14 cellular contexts compared by ENCODE assay signal in genomic region chr4:171814545-171814944, GRCh38. TPM values are rescaled to one million over a fixed set of nuclear protein-coding genes. Genes with fewer than 3 reads are reported as not detected.
DNase-seq lines count a peak whose midpoint lies in the region; ATAC-seq and TF ChIP-seq lines count a peak whose summit lies in the region.
"Had no signal": no experiment of that assay in that cellular context is flagged by ENCODE, and none has a peak within 500 bp of the region (broad histone marks: within the 10 kb centered on the region; RNA-seq: fewer than 3 reads in every experiment).

No MANE protein-coding gene starts in this region.

- peaks cover 12% of the 10 kb centered on the region; the same call in 1 of the 2 replicates for H3K4me1 ChIP-seq in HUES48 (ENCODE audit: control insufficient read depth, insufficient read depth, low read length)
- H3K4me1 ChIP-seq in smooth muscle cell (ENCODE audit: low read depth) = peaks cover 19% of the 10 kb centered on the region
- H3K4me1 ChIP-seq in CD8-positive, alpha-beta T cell (ENCODE audit: insufficient read depth, low read length) = no peaks in the 10 kb centered on the region
- H3K4me1 ChIP-seq in trophoblast cell (ENCODE audit: control insufficient read depth in 1 of 2, insufficient read depth in 2 of 2, low read length in 2 of 2) = peaks cover 7 to 9% of the 10 kb centered on the region in 2 experiments
- H3K4me1 ChIP-seq: BLaER1 had no signal

- H3K9me3 Mint-ChIP-seq in brain (no peaks in the 10 kb centered on the region), mesothelial cell of epicardium (no peaks in the 10 kb centered on the region)
- H3K9me3 Mint-ChIP-seq in CD8-positive, alpha-beta T cell = peaks cover 2% of the 10 kb centered on the region

- H2BK12ac ChIP-seq in trophoblast cell (ENCODE audit: low read length) = no peak overlapping the region

- H2AFZ ChIP-seq in smooth muscle cell (ENCODE audit: low read depth) (no peak overlapping the region), trophoblast cell (ENCODE audit: insufficient read depth, low read length, poor library complexity) (no peak overlapping the region)

- H3K4me3 ChIP-seq in HUES48 (ENCODE audit: low read depth, low read length) (peak overlapping the region; percentile 77; the same call in 1 of the 2 replicates), smooth muscle cell (peak overlapping the region; percentile 68), trophoblast cell (ENCODE audit: low read depth, low read length) (no peak overlapping the region)
- no peak overlapping the region for H3K4me3 ChIP-seq in CD8-positive, alpha-beta T cell (ENCODE audit: low read depth, low read length)
- H3K4me3 ChIP-seq: BLaER1, K562 had no signal

- no peak overlapping the region for H3K4ac ChIP-seq in trophoblast cell (ENCODE audit: low read depth, low read length)

- H3K14ac ChIP-seq in trophoblast cell (ENCODE audit: low read length) = no peak overlapping the region

- H3K23ac ChIP-seq in trophoblast cell (ENCODE audit: low read length) = no peak overlapping the region

- no peak overlapping the region for H3K18ac ChIP-seq in trophoblast cell (ENCODE audit: low read length)

- H3K4me2 ChIP-seq in smooth muscle cell (peak overlapping the region; percentile 99), trophoblast cell (ENCODE audit: low read length) (no peak overlapping the region)
- H3K4me2 ChIP-seq: BLaER1 had no signal

- H3K79me2 ChIP-seq in smooth muscle cell (ENCODE audit: low read depth) (no peaks in the 10 kb centered on the region), trophoblast cell (ENCODE audit: control insufficient read depth, insufficient read depth, low read length, poor library complexity) (no peaks in the 10 kb centered on the region)

- WGBS in smooth muscle cell (ENCODE audit: low lambda C conversion rate) = 46% methylated on average over 11 of the region's 11 CpGs
- WGBS in trophoblast cell (ENCODE audit: extremely low coverage, insufficient coverage, insufficient read length) = no CpG with 5 or more reads among the region's 11 CpGs

- POLR2A ChIA-PET in CD8-positive, alpha-beta T cell (lab: Charles Lee) = no interaction called here

- no peaks in the 10 kb centered on the region for H4K20me1 ChIP-seq in smooth muscle cell (ENCODE audit: low read depth)
- H4K20me1 ChIP-seq: BLaER1 had no signal

- no peaks in the 10 kb centered on the region for H3K36me3 Mint-ChIP-seq in brain
- H3K36me3 Mint-ChIP-seq in mesothelial cell of epicardium = no peaks in the 10 kb centered on the region
- no peaks in the 10 kb centered on the region for H3K36me3 Mint-ChIP-seq in CD8-positive, alpha-beta T cell

- H2BK5ac ChIP-seq in trophoblast cell (ENCODE audit: low read depth, low read length, poor library complexity) = no peak overlapping the region

- H3K36me3 ChIP-seq in HUES48 (ENCODE audit: control insufficient read depth, insufficient read depth, low read length) (no peaks in the 10 kb centered on the region), smooth muscle cell (ENCODE audit: low read depth) (no peaks in the 10 kb centered on the region), trophoblast cell (ENCODE audit: control insufficient read depth in 1 of 2, insufficient read depth in 2 of 2, low read length in 2 of 2) (no peaks in the 10 kb centered on the region)
- H3K36me3 ChIP-seq in CD8-positive, alpha-beta T cell (ENCODE audit: insufficient read depth, low read length) = no peaks in the 10 kb centered on the region
- H3K36me3 ChIP-seq: BLaER1 had no signal

- H3F3A ChIP-seq in smooth muscle cell (ENCODE audit: low read depth) = no peaks in the 10 kb centered on the region

- H3K9ac ChIP-seq in HUES48 (ENCODE audit: low read depth, low read length) = no peak overlapping the region
- H3K9ac ChIP-seq in smooth muscle cell (ENCODE audit: low read depth) = no peak overlapping the region
- no peak overlapping the region for H3K9ac ChIP-seq in trophoblast cell (ENCODE audit: low read length)
- H3K9ac ChIP-seq: BLaER1 had no signal

- CTCF ChIA-PET in CD8-positive, alpha-beta T cell (lab: Charles Lee) = no interaction called here

- no peaks in the 10 kb centered on the region for H3K9me3 ChIP-seq in HUES48 (ENCODE audit: control insufficient read depth, insufficient read depth, low read length)
- H3K9me3 ChIP-seq in smooth muscle cell (replicated peaks; ENCODE audit: low read depth) = no peaks in the 10 kb centered on the region
- H3K9me3 ChIP-seq in CD8-positive, alpha-beta T cell (ENCODE audit: low read length) = no peaks in the 10 kb centered on the region
- peaks cover 4% of the 10 kb centered on the region for H3K9me3 ChIP-seq in trophoblast cell (ENCODE audit: insufficient read depth, low read depth, low read length)

- H3K27me3 ChIP-seq in HUES48 (ENCODE audit: control insufficient read depth, insufficient read depth, low read length) (peaks cover 54% of the 10 kb centered on the region), smooth muscle cell (ENCODE audit: low read depth) (peaks cover 53% of the 10 kb centered on the region), trophoblast cell (ENCODE audit: insufficient read depth, low read length) (peaks cover 21% of the 10 kb centered on the region)
- no peaks in the 10 kb centered on the region for H3K27me3 ChIP-seq in CD8-positive, alpha-beta T cell (ENCODE audit: insufficient read depth, low read length)

- no peak overlapping the region for H4K12ac ChIP-seq in trophoblast cell (ENCODE audit: low read depth, low read length)

- no peak overlapping the region for H3K27ac ChIP-seq in HUES48 (ENCODE audit: low read depth, low read length)
- no peak overlapping the region for H3K27ac ChIP-seq in smooth muscle cell (ENCODE audit: low read depth)
- H3K27ac ChIP-seq in CD8-positive, alpha-beta T cell (ENCODE audit: low read depth, low read length) = no peak overlapping the region
- no peak overlapping the region for H3K27ac ChIP-seq in trophoblast cell (ENCODE audit: low read depth, low read length)
- H3K27ac ChIP-seq: BLaER1 had no signal

- H4K8ac ChIP-seq in trophoblast cell (ENCODE audit: low read depth, low read length) = no peak overlapping the region

- TF ChIP-seq CTCF in brain (conservative IDR thresholded peaks at IDR 0.05) = no peak
- no peak for TF ChIP-seq CTCF in mesothelial cell of epicardium (IDR thresholded peaks at IDR 0.05; ENCODE audit: unreplicated experiment)
- no peak for TF ChIP-seq CTCF in smooth muscle cell (IDR thresholded peaks at IDR 0.05; ENCODE audit: borderline replicate concordance, insufficient read depth, poor library complexity, severe bottlenecking)
- no peak for TF ChIP-seq CTCF in CD8-positive, alpha-beta T cell (IDR thresholded peaks at IDR 0.05)

- ATAC-seq in CD8-positive, alpha-beta T cell = no peak
- no peak for ATAC-seq in GM18873 (IDR thresholded peaks at IDR 0.05; ENCODE audit: low FRiP score, unreplicated experiment)
- ATAC-seq: HCT116 had no signal

- H2BK120ac ChIP-seq in trophoblast cell (ENCODE audit: insufficient read depth, low read length, poor library complexity) = no peak overlapping the region

- H3K27ac Mint-ChIP-seq in brain (peak overlapping the region in 1 of 5 experiments; percentile 4), mesothelial cell of epicardium (no peak overlapping the region)
- H3K27ac Mint-ChIP-seq in CD8-positive, alpha-beta T cell = no peak overlapping the region

- peak overlapping the region; percentile 7 to 99 (median 94) for H3K4me3 Mint-ChIP-seq in brain
- H3K4me3 Mint-ChIP-seq in mesothelial cell of epicardium = peak overlapping the region; percentile 9
- no peak overlapping the region for H3K4me3 Mint-ChIP-seq in CD8-positive, alpha-beta T cell

- no peak for DNase-seq in mesothelial cell of epicardium (ENCODE audit: low spot score in 2 of 2, unreplicated experiment in 2 of 2)
- DNase-seq in smooth muscle cell (lab: John Stamatoyannopoulos, UW; ENCODE audit: unreplicated experiment) = no peak
- no peak for DNase-seq in A172 (ENCODE audit: low spot score)
- no peak for DNase-seq in CD8-positive, alpha-beta T cell
- no peak for DNase-seq in trophoblast cell
- DNase-seq: NCI-H146, NCI-H345 had no signal

- no peaks in the 10 kb centered on the region for H3K79me1 ChIP-seq in trophoblast cell (ENCODE audit: low read length)

- H4K91ac ChIP-seq in trophoblast cell (ENCODE audit: low read depth, low read length) = no peak overlapping the region

- intact Hi-C loops in CD8-positive, alpha-beta T cell (cut with DNase I, micrococcal nuclease) = no loop called here

- H3K4me1 Mint-ChIP-seq in brain = peaks cover 30% of the 10 kb centered on the region
- peaks cover 13% of the 10 kb centered on the region for H3K4me1 Mint-ChIP-seq in mesothelial cell of epicardium
- no peaks in the 10 kb centered on the region for H3K4me1 Mint-ChIP-seq in CD8-positive, alpha-beta T cell (ENCODE audit: low read depth)

- H3K27me3 Mint-ChIP-seq in brain (peaks cover 58% of the 10 kb centered on the region), mesothelial cell of epicardium (ENCODE audit: low read depth) (peaks cover 61% of the 10 kb centered on the region)
- H3K27me3 Mint-ChIP-seq in CD8-positive, alpha-beta T cell (ENCODE audit: low read depth) = peaks cover 19% of the 10 kb centered on the region

- no peak overlapping the region for H2AK5ac ChIP-seq in trophoblast cell (ENCODE audit: low read length)

RNA-seq across cellular contexts. Expression of gene GALNTL6, which starts 1.3 kb away (rescaled TPM):
- polyA plus RNA-seq in brain (ENCODE audit: insufficient read depth, low read depth, low replicate concordance) (0.12 TPM), smooth muscle cell (0.63 and 1.3 TPM in 2 replicates)
- total RNA-seq in mesothelial cell of epicardium (1.3 to 2.2 TPM (median 2.0 TPM) in 3 replicates), smooth muscle cell (0.18 and 1.1 TPM in 2 replicates)
- total RNA-seq in A172 (2014; rRNA removed; shearing (Covaris generic)) = not detected in 2 replicates
- not detected for total RNA-seq in CD8-positive, alpha-beta T cell
- 0.04 and 0.08 TPM in 2 replicates for polyA plus RNA-seq in trophoblast cell (2013)
- polyA plus RNA-seq: AG04450 had no signal

Comparison
In these comparisons a context has a peak if more than half of its experiments do, and no peak if none do; other contexts are left out.
1. H3K4me3 ChIP-seq: peak in HUES48 (single experiment) and smooth muscle cell (single experiment); none in CD8-positive, alpha-beta T cell (single experiment) and trophoblast cell (single experiment).